1 cellular context compared by ENCODE assay signal in genomic region chr5:43051668-43052067, GRCh38.
TF ChIP-seq lines count a peak whose summit lies in the region.

No MANE protein-coding gene starts in this region.

TF ChIP-seq in GM12878, 131 proteins besides CTCF, POLR2A, EP300 and RAD21:
- TF ChIP-seq RUNX3 (IDR thresholded peaks at IDR 0.05; ENCODE audit: low read length) (0 out of 2 replicates have a peak, but pooled peaks have one; percentile 22), JUNB (IDR thresholded peaks at IDR 0.05) (0 out of 2 replicates have a peak, but pooled peaks have one; percentile 19), STAT3 (IDR thresholded peaks at IDR 0.05; ENCODE audit: low read depth, low read length) (no peak), ETV6 (conservative IDR thresholded peaks at IDR 0.05 in 1 of 2, IDR thresholded peaks at IDR 0.05 in 1 of 2; ENCODE audit: borderline replicate concordance in 1 of 2, low read depth in 1 of 2) (no peak), NFYA (IDR thresholded peaks at IDR 0.05; ENCODE audit: borderline replicate concordance, low read depth, low read length) (no peak), KAT2A (conservative IDR thresholded peaks at IDR 0.05; ENCODE audit: control insufficient read depth, low read depth, low read length) (no peak)
